In genomic region chr13:42049454-42049780, GRCh38 we compare ENCODE assay signal across 8 cellular contexts. TPM values are rescaled to one million over a fixed set of nuclear protein-coding genes. Genes with fewer than 3 reads are reported as not detected.
DNase-seq lines count a peak whose midpoint lies in the region; TF ChIP-seq lines count a peak whose summit lies in the region.

No MANE protein-coding gene starts in this region.

- H3K27me3 Mint-ChIP-seq in activated naive CD4-positive, alpha-beta T cell treated with anti-CD3 and anti-CD28 coated beads, Interleukin-2, amount 10 ng/mL, durations not matched to agents 7 days and 5 days: peaks cover 12% of the 10 kb centered on the region

- H3K27ac Mint-ChIP-seq in activated naive CD4-positive, alpha-beta T cell treated with anti-CD3 and anti-CD28 coated beads, Interleukin-2, amount 10 ng/mL, durations not matched to agents 7 days and 5 days: peak overlapping the region; percentile 49

- H3K9me3 Mint-ChIP-seq in activated naive CD4-positive, alpha-beta T cell treated with anti-CD3 and anti-CD28 coated beads, Interleukin-2, amount 10 ng/mL, durations not matched to agents 7 days and 5 days: no peaks in the 10 kb centered on the region

- DNase-seq in activated naive CD4-positive, alpha-beta T cell treated with anti-CD3 and anti-CD28 coated beads, Interleukin-2, amount 10 ng/mL, durations not matched to agents 7 days and 5 days: no peak
- DNase-seq in activated naive CD4-positive, alpha-beta T cell (lab: John Stamatoyannopoulos, UW): no peak
- DNase-seq in Peyer's patch (no peak), fibroblast of pulmonary artery (ENCODE audit: low read depth) (no peak), skeletal muscle cell (ENCODE audit: low read depth) (no peak), KG1 (lab: John Stamatoyannopoulos, UW) (no peak), NK-92 (lab: John Stamatoyannopoulos, UW; ENCODE audit: unreplicated experiment) (no peak), GM13977 (ENCODE audit: low spot score) (no peak)

- H3K36me3 Mint-ChIP-seq in activated naive CD4-positive, alpha-beta T cell treated with anti-CD3 and anti-CD28 coated beads, Interleukin-2, amount 10 ng/mL, durations not matched to agents 7 days and 5 days: peaks cover 21% of the 10 kb centered on the region

- no peaks in the 10 kb centered on the region for H3K9me3 ChIP-seq in Peyer's patch

- TF ChIP-seq POLR2A in Peyer's patch (IDR thresholded peaks at IDR 0.05): no peak

- TF ChIP-seq CTCF in Peyer's patch (IDR thresholded peaks at IDR 0.05): no peak
- TF ChIP-seq CTCF in fibroblast of pulmonary artery (IDR thresholded peaks at IDR 0.05; ENCODE audit: low read length, missing control alignments): no peak
- no peak for TF ChIP-seq CTCF in GM13977 (IDR thresholded peaks at IDR 0.05; ENCODE audit: extremely low read depth, insufficient read depth, missing control alignments)

- in situ Hi-C loops in GM13977 (cut with MboI; ENCODE audit: low pct_unique_long_range_greater_than_20kb, low sequenced_read_pairs, unreplicated experiment): no loop called here

- peak overlapping the region; percentile 76 to 99 (median 82) for H3K4me3 ChIP-seq in Peyer's patch
- H3K4me3 ChIP-seq in fibroblast of pulmonary artery (replicated peaks; ENCODE audit: low read depth, low read length): peak overlapping the region; percentile 80
- peak overlapping the region; percentile 79 for H3K4me3 ChIP-seq in skeletal muscle cell (ENCODE audit: low read depth, low read length)

- CTCF ChIA-PET in activated naive CD4-positive, alpha-beta T cell treated with anti-CD3 and anti-CD28 coated beads, Interleukin-2, amount 10 ng/mL, durations not matched to agents 7 days and 5 days (lab: Charles Lee): no interaction called here

- H3K4me3 Mint-ChIP-seq in activated naive CD4-positive, alpha-beta T cell treated with anti-CD3 and anti-CD28 coated beads, Interleukin-2, amount 10 ng/mL, durations not matched to agents 7 days and 5 days: peak overlapping the region; percentile 71

- H3K36me3 ChIP-seq in Peyer's patch: no peaks in the 10 kb centered on the region

- H3K27ac ChIP-seq in Peyer's patch: peak overlapping the region; percentile 76 to 94 (median 82)

- H3K4me1 ChIP-seq in Peyer's patch: peaks cover 0 to 4% (median 0%) of the 10 kb centered on the region in 4 donors

- no peaks in the 10 kb centered on the region for H3K27me3 ChIP-seq in Peyer's patch

- peaks cover 34% of the 10 kb centered on the region for H3K4me1 Mint-ChIP-seq in activated naive CD4-positive, alpha-beta T cell treated with anti-CD3 and anti-CD28 coated beads, Interleukin-2, amount 10 ng/mL, durations not matched to agents 7 days and 5 days

RNA-seq across cellular contexts. Expression of gene DGKH, which starts 1.0 kb away (rescaled TPM):
- 10 to 100 TPM in 3 of 4 donors, 1 to 10 TPM in 1; 9.5 to 30.5 (median 18.8) TPM for total RNA-seq in Peyer's patch
